Comparison of ENCODE assay signal across 27 cellular contexts in the genomic region with DNA sequence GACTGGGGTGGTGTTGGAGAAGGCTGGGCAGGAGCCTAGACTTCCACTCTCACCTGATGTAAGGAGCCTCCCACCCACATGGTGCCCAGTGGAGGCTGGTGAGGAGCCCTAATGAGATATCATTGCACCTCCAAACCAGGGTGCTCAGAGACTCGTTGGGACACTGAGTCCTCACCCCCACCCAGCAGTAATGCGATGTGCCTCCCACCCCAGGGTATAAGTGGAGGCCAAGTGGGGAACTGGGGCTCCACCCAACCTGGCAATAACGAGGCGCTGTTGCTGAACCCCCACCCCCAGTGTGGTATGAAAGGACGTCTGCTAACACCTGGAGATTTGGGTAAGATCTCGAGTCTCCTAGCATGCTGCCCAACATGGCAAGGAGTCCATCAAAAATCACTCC.
"Had no signal": no experiment of that assay in that cellular context is flagged by ENCODE, and none has a peak within 500 bp of the region (broad histone marks: within the 10 kb centered on the region; RNA-seq: fewer than 3 reads in every experiment).

No MANE protein-coding gene starts in this region.

- H3K4me3 ChIP-seq: coronary artery, dorsolateral prefrontal cortex, esophagus muscularis mucosa, gastrocnemius medialis, heart left ventricle had no signal

- H3K9me3 ChIP-seq: esophagus muscularis mucosa, gastrocnemius medialis, heart left ventricle had no signal

- H3K36me3 ChIP-seq: brain microvascular endothelial cell, esophagus muscularis mucosa, gastrocnemius medialis, heart left ventricle, WERI-Rb-1 had no signal

- ATAC-seq: activated CD4-positive, CD25-positive, alpha-beta regulatory T cell treated with anti-CD3 and anti-CD28 coated beads, Interleukin-2, amount 50 U/mL, for 24 hours; activated CD8-positive, alpha-beta T cell treated with anti-CD3 and anti-CD28 coated beads for 36 hours; activated T-cell treated with anti-CD3 and anti-CD28 coated beads, Interleukin-2, amount 50 U/mL, for 4 hours; activated T-helper 17 cell treated with anti-CD3 and anti-CD28 coated beads, Interleukin-2, amount 50 U/mL, for 72 hours; foreskin keratinocyte; gastrocnemius medialis; heart left ventricle had no signal

- DNase-seq: activated B cell treated with CpG ODN at 0.5 μM for 24 hours; activated CD4-positive, alpha-beta T cell treated with anti-CD3 and anti-CD28 coated beads for 48 hours; activated CD4-positive, alpha-beta T cell treated with anti-CD3 and anti-CD28 coated beads, Interleukin-2, amount 50 U/mL, for 1 hour; activated CD4-positive, alpha-beta T cell treated with anti-CD3 and anti-CD28 coated beads, Interleukin-2, amount 50 U/mL, for 48 hours; activated CD8-positive, alpha-beta memory T cell treated with anti-CD3 and anti-CD28 coated beads for 24 hours; activated CD8-positive, alpha-beta T cell treated with anti-CD3 and anti-CD28 coated beads for 36 hours; activated effector memory CD4-positive, alpha-beta T cell treated with Interleukin-2 at 50 U/mL for 16 hours; activated gamma-delta T cell treated with Interleukin-2 at 50 U/mL for 16 hours; activated naive CD4-positive, alpha-beta T cell treated with anti-CD3 and anti-CD28 coated beads, Interleukin-2, amount 50 U/mL, for 16 hours; activated naive CD4-positive, alpha-beta T cell treated with Interleukin-2 at 50 U/mL for 16 hours; activated T-cell treated with anti-CD3 and anti-CD28 coated beads, Interleukin-2, amount 50 U/mL, for 4 hours; amniotic stem cell; anterior cingulate cortex; brain microvascular endothelial cell; dorsolateral prefrontal cortex; effector memory CD4-positive, alpha-beta T cell; erythroblast; foreskin keratinocyte; gastrocnemius medialis; glutamatergic neuron; heart left ventricle; T1000; WERI-Rb-1 had no signal

- H3K27ac ChIP-seq: brain microvascular endothelial cell, coronary artery, dorsolateral prefrontal cortex, esophagus muscularis mucosa, foreskin keratinocyte, gastrocnemius medialis, heart left ventricle, WERI-Rb-1 had no signal

- H3K4me1 ChIP-seq: foreskin keratinocyte, gastrocnemius medialis, heart left ventricle had no signal

- H3K27me3 ChIP-seq: brain microvascular endothelial cell, esophagus muscularis mucosa, gastrocnemius medialis had no signal
